In genomic region chr6:20630617-20631448, GRCh38 we compare ENCODE assay signal across 13 cellular contexts.
DNase-seq lines count a peak whose midpoint lies in the region; ATAC-seq and TF ChIP-seq lines count a peak whose summit lies in the region.
"Had no signal": no experiment of that assay in that cellular context is flagged by ENCODE, and none has a peak within 500 bp of the region (broad histone marks: within the 10 kb centered on the region; RNA-seq: fewer than 3 reads in every experiment).

No MANE protein-coding gene starts in this region.

- H3K4me1 ChIP-seq in HUES64 (ENCODE audit: insufficient read depth, low read length) = peaks cover 40% of the 10 kb centered on the region
- H3K4me1 ChIP-seq in tibial nerve = no peaks in the 10 kb centered on the region
- H3K4me1 ChIP-seq: suprapubic skin had no signal

- no peaks in the 10 kb centered on the region for H3K27me3 Mint-ChIP-seq in activated naive CD8-positive, alpha-beta T cell
- no peaks in the 10 kb centered on the region for H3K27me3 Mint-ChIP-seq in activated naive CD8-positive, alpha-beta T cell treated with anti-CD3 and anti-CD28 coated beads for 36 hours

- peaks cover 41% of the 10 kb centered on the region for H3K4me1 Mint-ChIP-seq in activated naive CD8-positive, alpha-beta T cell (ENCODE audit: low read depth)
- H3K4me1 Mint-ChIP-seq in activated naive CD8-positive, alpha-beta T cell treated with anti-CD3 and anti-CD28 coated beads for 36 hours = peaks cover 30% of the 10 kb centered on the region

- WGBS in HUES64 = 94% methylated on average over 3 of the region's 3 CpGs
- WGBS in tibial nerve, 2 donors = 90 to 91% methylated on average over 3 of the region's 3 CpGs

- H3K9me3 ChIP-seq in HUES64 (ENCODE audit: insufficient read depth, low read depth, low read length) (no peaks in the 10 kb centered on the region), tibial nerve (no peaks in the 10 kb centered on the region)
- H3K9me3 ChIP-seq: adrenal gland, suprapubic skin had no signal

- H3K9me3 Mint-ChIP-seq in activated naive CD8-positive, alpha-beta T cell (ENCODE audit: low read depth) = no peaks in the 10 kb centered on the region
- H3K9me3 Mint-ChIP-seq in activated naive CD8-positive, alpha-beta T cell treated with anti-CD3 and anti-CD28 coated beads for 36 hours = peaks cover 1% of the 10 kb centered on the region
- H3K9me3 Mint-ChIP-seq: endodermal cell, nephron had no signal

- TF ChIP-seq EP300 in tibial nerve (IDR thresholded peaks at IDR 0.05) = no peak

- TF ChIP-seq POLR2A in tibial nerve (IDR thresholded peaks at IDR 0.05) = no peak

- no peak for TF ChIP-seq CTCF in tibial nerve (IDR thresholded peaks at IDR 0.05)

- peak overlapping the region; percentile 25 for H3K27ac Mint-ChIP-seq in activated naive CD8-positive, alpha-beta T cell
- no peak overlapping the region for H3K27ac Mint-ChIP-seq in activated naive CD8-positive, alpha-beta T cell treated with anti-CD3 and anti-CD28 coated beads for 36 hours
- H3K27ac Mint-ChIP-seq: nephron had no signal

- H3K27me3 ChIP-seq in HUES64 (ENCODE audit: insufficient read depth, low read length) (no peaks in the 10 kb centered on the region), tibial nerve (no peaks in the 10 kb centered on the region)
- H3K27me3 ChIP-seq: adrenal gland; BLaER1 treated with 17β-estradiol and CSF1 and Interleukin-3, amounts not matched to agents 10 nM and 100 nM; suprapubic skin had no signal

- DNase-seq in activated naive CD8-positive, alpha-beta T cell treated with anti-CD3 and anti-CD28 coated beads for 36 hours = no peak
- DNase-seq in SHP77 (lab: John Stamatoyannopoulos, UW) (peak; percentile 14 to 24), tibial nerve (ENCODE audit: low spot score in 2 of 2) (no peak), HK-2 (ENCODE audit: unreplicated experiment) (no peak)
- DNase-seq in stimulated activated naive CD8-positive, alpha-beta T cell treated with anti-CD3 and anti-CD28 coated beads, Interleukin-15, Interleukin-2, amounts not matched to agents 100 U/mL and 50 U/mL, for 24 hours = peak; percentile 7

- H3K27ac ChIP-seq in HUES64 (ENCODE audit: low read depth, low read length) = peak overlapping the region; percentile 50; the same call in 1 of the 2 replicates
- H3K27ac ChIP-seq in tibial nerve = no peak overlapping the region
- H3K27ac ChIP-seq: adrenal gland; BLaER1 treated with 17β-estradiol and CSF1 and Interleukin-3, amounts not matched to agents 10 nM and 100 nM; suprapubic skin had no signal

- no peak overlapping the region for H3K4me3 Mint-ChIP-seq in activated naive CD8-positive, alpha-beta T cell
- H3K4me3 Mint-ChIP-seq in activated naive CD8-positive, alpha-beta T cell treated with anti-CD3 and anti-CD28 coated beads for 36 hours = no peak overlapping the region
- H3K4me3 Mint-ChIP-seq: endodermal cell, nephron had no signal

- H3K36me3 Mint-ChIP-seq in activated naive CD8-positive, alpha-beta T cell = peaks cover 19% of the 10 kb centered on the region
- peaks cover 24% of the 10 kb centered on the region for H3K36me3 Mint-ChIP-seq in activated naive CD8-positive, alpha-beta T cell treated with anti-CD3 and anti-CD28 coated beads for 36 hours

- peak; percentile 82 for ATAC-seq in stimulated activated naive CD8-positive, alpha-beta T cell treated with anti-CD3 and anti-CD28 coated beads, Interleukin-15, Interleukin-2, amounts not matched to agents 100 U/mL and 50 U/mL, for 24 hours
- ATAC-seq in GM21529 (IDR thresholded peaks at IDR 0.05; ENCODE audit: unreplicated experiment) = no peak

- H3K9ac ChIP-seq in HUES64 (ENCODE audit: low read depth, low read length) = no peak overlapping the region
- H3K9ac ChIP-seq: BLaER1 treated with 17β-estradiol and CSF1 and Interleukin-3, amounts not matched to agents 10 nM and 100 nM had no signal

- no peak overlapping the region for H3K4me3 ChIP-seq in HUES64 (ENCODE audit: low read length)
- no peak overlapping the region for H3K4me3 ChIP-seq in tibial nerve
- H3K4me3 ChIP-seq: adrenal gland; BLaER1 treated with 17β-estradiol and CSF1 and Interleukin-3, amounts not matched to agents 10 nM and 100 nM; suprapubic skin had no signal

- H3K36me3 ChIP-seq in HUES64 (ENCODE audit: insufficient read depth, low read length) (no peaks in the 10 kb centered on the region), tibial nerve (peaks cover 0 to 3% (median 0%) of the 10 kb centered on the region in 3 donors)
- H3K36me3 ChIP-seq: adrenal gland, suprapubic skin had no signal

Comparison
In these comparisons a context has a peak if more than half of its experiments do, and no peak if none do; other contexts are left out.
1. DNase-seq: peak in SHP77 (2 of 2) and stimulated activated naive CD8-positive, alpha-beta T cell treated with anti-CD3 and anti-CD28 coated beads, Interleukin-15, Interleukin-2, amounts not matched to agents 100 U/mL and 50 U/mL, for 24 hours (single experiment); none in activated naive CD8-positive, alpha-beta T cell treated with anti-CD3 and anti-CD28 coated beads for 36 hours (single experiment), tibial nerve (0 of 2) and HK-2 (single experiment).